ENCODE assay signal across 8 cellular contexts in the genomic region with DNA sequence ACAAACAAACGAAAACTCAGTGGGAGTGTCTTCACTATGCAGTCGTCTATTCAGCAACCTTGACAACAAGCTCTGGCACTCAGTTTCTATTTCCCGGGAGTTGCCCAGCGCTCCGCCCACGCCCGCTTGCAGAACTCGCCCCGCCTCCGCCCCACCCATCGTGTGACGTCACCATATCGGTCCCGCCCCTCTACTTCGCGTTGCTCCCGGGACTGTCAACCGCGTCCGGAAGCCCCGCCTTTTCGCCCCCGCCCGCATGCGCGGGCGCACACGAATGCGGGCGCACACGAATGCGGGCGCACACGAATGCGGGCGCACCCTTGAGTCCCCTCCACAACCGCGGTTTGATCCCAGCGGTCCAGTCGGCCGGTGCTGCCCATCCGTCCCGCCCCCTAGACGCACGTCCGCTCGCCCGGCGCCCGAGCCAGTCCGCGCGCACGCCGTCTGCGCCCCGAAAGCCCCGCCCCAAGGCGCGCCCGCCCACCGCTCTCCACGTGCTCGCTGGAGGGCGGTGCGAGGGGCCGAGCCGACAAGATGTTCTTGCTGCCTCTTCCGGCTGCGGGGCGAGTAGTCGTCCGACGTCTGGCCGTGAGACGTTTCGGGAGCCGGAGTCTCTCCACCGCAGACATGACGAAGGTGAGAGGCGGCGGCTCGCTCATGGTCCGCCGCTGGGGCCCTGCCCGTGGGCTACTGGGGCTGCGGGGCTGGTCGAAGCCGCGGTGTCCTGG.
DNase-seq lines count a peak whose midpoint lies in the region; ATAC-seq, FAIRE-seq and TF ChIP-seq lines count a peak whose summit lies in the region.

A gene (plus strand): TSS at position 267 of the 728 bp plus-strand sequence. CDS start 268 bp downstream, at position 535.

- peak within 1 kb of the TSS; percentile 58 for H3K27ac ChIP-seq in OCI-LY3 (ENCODE audit: low read length)

- H3K4me2 ChIP-seq in OCI-LY3 (ENCODE audit: low read length) = peak within 1 kb of the TSS; percentile 99

- no peak for FAIRE-seq in D721Med (lab: Jason Lieb, UNC)

- peak within 1 kb of the TSS; percentile 88 for H3K9ac ChIP-seq in OCI-LY3 (ENCODE audit: low read length)

- peaks cover 9% of the 10 kb centered on the region for H3K4me1 ChIP-seq in OCI-LY3 (ENCODE audit: low read length)

- peak; percentile 87 for ATAC-seq in GM21515 (IDR thresholded peaks at IDR 0.05; ENCODE audit: unreplicated experiment)

- DNase-seq in D721Med (ENCODE audit: insufficient read length, low spot score) (peak; percentile 84), HuH-7 (ENCODE audit: low spot score) (peak; percentile 94), activated T-cell treated with anti-CD3 and anti-CD28 coated beads for 24 hours (ENCODE audit: low read depth) (peak; percentile 99), epidermal melanocyte (ENCODE audit: insufficient read length, low spot score) (peak; percentile 92), middle frontal gyrus (ENCODE audit: extremely low spot score, low spot score) (peak; percentile 95)
- DNase-seq in stimulated activated CD8-positive, alpha-beta memory T cell treated with anti-CD3 and anti-CD28 coated beads, Interleukin-2, amount 100 ng/mL, for 48 hours (ENCODE audit: low read depth in 2 of 2) = peak; percentile 96 to 99

- H3K36me3 ChIP-seq in OCI-LY3 (replicated peaks; ENCODE audit: low read depth, low read length) = peaks cover 10% of the 10 kb centered on the region

- peaks cover 23% of the 10 kb centered on the region for H3K79me2 ChIP-seq in OCI-LY3 (ENCODE audit: low read length)

- 0 out of 2 replicates have a peak, but pooled peaks cover 4% of the 10 kb centered on the region for H4K20me1 ChIP-seq in OCI-LY3 (ENCODE audit: insufficient read depth, low read length)

- no peaks in the 10 kb centered on the region for H3K9me3 ChIP-seq in OCI-LY3 (ENCODE audit: insufficient read depth, low read length)

- no peaks in the 10 kb centered on the region for H3K27me3 ChIP-seq in OCI-LY3 (ENCODE audit: low read depth, low read length)

- H2AFZ ChIP-seq in OCI-LY3 (ENCODE audit: low read depth, low read length) = peak within 1 kb of the TSS; percentile 83; the same call in 1 of the 2 replicates

- H3K4me3 ChIP-seq in OCI-LY3 (ENCODE audit: low read length) = peak within 1 kb of the TSS; percentile 90

- TF ChIP-seq CTCF in D721Med (IDR thresholded peaks at IDR 0.05; ENCODE audit: insufficient read depth, missing control alignments) (no peak), OCI-LY3 (IDR thresholded peaks at IDR 0.05; ENCODE audit: low read depth, low read length) (no peak)

Comparison
In these comparisons a context has a peak if more than half of its experiments do, and no peak if none do; other contexts are left out.
1. Peak in every context shown above with its lines: DNase-seq, ATAC-seq, H3K4me3 ChIP-seq and H3K27ac ChIP-seq.